27 cellular contexts compared by ENCODE assay signal in the genomic region with DNA sequence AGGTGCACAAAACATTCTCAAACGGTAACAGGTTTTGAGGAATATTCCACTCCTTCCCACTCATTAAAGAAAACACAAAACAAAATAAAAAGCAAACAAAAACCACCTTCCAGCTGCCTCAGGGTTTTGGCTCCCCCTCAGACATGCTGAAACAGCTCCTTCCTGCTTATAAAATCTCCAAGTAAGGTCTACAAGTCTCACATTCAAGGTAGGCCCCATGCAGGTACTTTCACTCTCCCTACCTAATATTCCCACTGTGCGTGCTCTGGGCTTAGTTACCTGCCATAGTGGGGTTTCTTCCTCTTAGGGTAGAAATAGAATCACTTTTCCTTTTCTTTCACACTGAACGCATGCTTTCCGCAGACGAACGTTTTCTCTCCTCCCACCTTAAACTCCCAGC.
DNase-seq lines count a peak whose midpoint lies in the region; ATAC-seq and TF ChIP-seq lines count a peak whose summit lies in the region.
"Had no signal": no experiment of that assay in that cellular context is flagged by ENCODE, and none has a peak within 500 bp of the region (broad histone marks: within the 10 kb centered on the region; RNA-seq: fewer than 3 reads in every experiment).

No MANE protein-coding gene starts in this region.

- H3K4me3 Mint-ChIP-seq in brain (peak overlapping the region in 1 of 5 experiments; percentile 32), type B pancreatic cell (peak overlapping the region; percentile 62)
- H3K4me3 Mint-ChIP-seq: CD8-positive, alpha-beta T cell; stimulated activated naive CD8-positive, alpha-beta T cell treated with anti-CD3 and anti-CD28 coated beads, Interleukin-15, amount 100 ng/mL, for 72 hours had no signal

- H3K27ac Mint-ChIP-seq in brain (peak overlapping the region in 3 of 5 experiments; percentile 5 to 81 (median 32)), type B pancreatic cell (peak overlapping the region; percentile 92)
- H3K27ac Mint-ChIP-seq: CD8-positive, alpha-beta T cell; HFFc6 had no signal

- peaks cover 17% of the 10 kb centered on the region for H3K79me2 ChIP-seq in mesendoderm (ENCODE audit: control insufficient read depth, insufficient read depth, low read length)

- peaks cover 17% of the 10 kb centered on the region for H3K79me1 ChIP-seq in mesendoderm (ENCODE audit: low read length)

- H3K9ac ChIP-seq in mesendoderm (ENCODE audit: low read length), result no peak overlapping the region
- H3K9ac ChIP-seq: KMS-11 had no signal

- intact Hi-C loops in heart left ventricle (cut with DNase I), result loop anchor here in 2 of 10 donors (10.0 kb wide), 1 partner anchor 52 kb away; no protein-coding TSS in a partner anchor

- H3K4ac ChIP-seq in mesendoderm (ENCODE audit: low read depth, low read length), result no peak overlapping the region

- H3K36me3 ChIP-seq in cardiac muscle cell (no peaks in the 10 kb centered on the region), heart left ventricle (no peaks in the 10 kb centered on the region), mesendoderm (ENCODE audit: control insufficient read depth, insufficient read depth, low read length) (no peaks in the 10 kb centered on the region)
- H3K36me3 ChIP-seq: Peyer's patch, SJSA1 had no signal

- WGBS in heart left ventricle, 4 donors, result 84 to 88% (median 87%) methylated on average over 6 of the region's 6 CpGs
- WGBS in mesendoderm (ENCODE audit: extremely low coverage, insufficient coverage, low lambda C conversion rate), result no CpG with 5 or more reads among the region's 6 CpGs

- H3K4me1 ChIP-seq in cardiac muscle cell (ENCODE audit: low read depth) (peaks cover 68% of the 10 kb centered on the region), heart left ventricle (peaks cover 3 to 75% (median 47%) of the 10 kb centered on the region in 12 donors), mesendoderm (ENCODE audit: control insufficient read depth, low read depth, low read length) (peaks cover 18% of the 10 kb centered on the region)

- H3K9me3 ChIP-seq in cardiac muscle cell (ENCODE audit: low read depth) (no peaks in the 10 kb centered on the region), heart left ventricle (no peaks in the 10 kb centered on the region)
- H3K9me3 ChIP-seq: Peyer's patch, SJSA1 had no signal

- no peak overlapping the region for H2BK5ac ChIP-seq in mesendoderm (ENCODE audit: low read length)

- H3K4me3 ChIP-seq in cardiac muscle cell (no peak overlapping the region), heart left ventricle (no peak overlapping the region), mesendoderm (ENCODE audit: low read length) (no peak overlapping the region)
- H3K4me3 ChIP-seq: Peyer's patch, SJSA1 had no signal

- TF ChIP-seq CTCF in cardiac muscle cell (IDR thresholded peaks at IDR 0.05; ENCODE audit: low read depth, low read length) (no peak), heart left ventricle (IDR thresholded peaks at IDR 0.05) (no peak), brain (conservative IDR thresholded peaks at IDR 0.05) (no peak), type B pancreatic cell (conservative IDR thresholded peaks at IDR 0.05) (no peak)

- H2BK15ac ChIP-seq in mesendoderm (replicated peaks; ENCODE audit: low read depth), result no peak overlapping the region

- H3K36me3 Mint-ChIP-seq in brain (no peaks in the 10 kb centered on the region), type B pancreatic cell (peaks cover 4% of the 10 kb centered on the region)
- H3K36me3 Mint-ChIP-seq: CD8-positive, alpha-beta T cell; naive B cell had no signal

- peak overlapping the region; percentile 90 for H3K18ac ChIP-seq in mesendoderm (ENCODE audit: low read length)

- peaks cover 65% of the 10 kb centered on the region for H3K4me1 Mint-ChIP-seq in brain
- H3K4me1 Mint-ChIP-seq in type B pancreatic cell (ENCODE audit: unreplicated experiment), result peaks cover 59% of the 10 kb centered on the region
- H3K4me1 Mint-ChIP-seq: naive B cell had no signal

- no peak overlapping the region for H4K8ac ChIP-seq in mesendoderm (ENCODE audit: low read depth, low read length)

- peak overlapping the region; percentile 17 for H4K5ac ChIP-seq in mesendoderm (ENCODE audit: low read length)

- H3K56ac ChIP-seq in mesendoderm (ENCODE audit: low read length), result no peak overlapping the region

- no peaks in the 10 kb centered on the region for H3K9me3 Mint-ChIP-seq in brain
- H3K9me3 Mint-ChIP-seq in type B pancreatic cell, result no peaks in the 10 kb centered on the region
- H3K9me3 Mint-ChIP-seq: CD8-positive, alpha-beta T cell; HFFc6; naive B cell; stimulated activated naive CD8-positive, alpha-beta T cell treated with anti-CD3 and anti-CD28 coated beads, Interleukin-15, amount 100 ng/mL, for 72 hours had no signal

- H3K23ac ChIP-seq in mesendoderm (ENCODE audit: low read length), result no peak overlapping the region

- ATAC-seq in heart left ventricle, result no peak
- no peak for ATAC-seq in HG02981 (IDR thresholded peaks at IDR 0.05; ENCODE audit: unreplicated experiment)
- no peak for ATAC-seq in HG03039 (IDR thresholded peaks at IDR 0.05; ENCODE audit: unreplicated experiment)
- ATAC-seq: CD8-positive, alpha-beta T cell; left cardiac atrium; stimulated activated naive CD8-positive, alpha-beta T cell treated with anti-CD3 and anti-CD28 coated beads, Interleukin-15, amount 100 ng/mL, for 72 hours had no signal

- no peak overlapping the region for H2BK120ac ChIP-seq in mesendoderm (ENCODE audit: low read depth, low read length)

- H3K27ac ChIP-seq in cardiac muscle cell (peak overlapping the region; percentile 95), heart left ventricle (peak overlapping the region in 2 of 12 donors; percentile 86), mesendoderm (ENCODE audit: low read depth, low read length) (no peak overlapping the region)
- H3K27ac ChIP-seq: KMS-11, SJSA1 had no signal

- H3K4me2 ChIP-seq in mesendoderm (ENCODE audit: low read length), result no peak overlapping the region
- H3K4me2 ChIP-seq: KMS-11 had no signal

- DNase-seq in cardiac muscle cell (ENCODE audit: low read depth in 1 of 2, low spot score in 1 of 2) (no peak), heart left ventricle (no peak), mesendoderm (no peak), type B pancreatic cell (ENCODE audit: extremely low spot score, unreplicated experiment) (no peak), NCI-H748 treated with DMSO at 0.1 percent for 48 hours (lab: John Stamatoyannopoulos, UW) (no peak)
- DNase-seq: activated CD4-positive, alpha-beta T cell treated with anti-CD3 and anti-CD28 coated beads for 1 hour; activated naive CD4-positive, alpha-beta T cell; activated T-cell treated with anti-CD3 and anti-CD28 coated beads, Interleukin-2, amount 50 U/mL, for 1 hour; amniotic stem cell; CD8-positive, alpha-beta T cell; cortex of kidney; DMS153; HFFc6; left cardiac atrium; mesenchymal stem cell; MV-4-11; naive B cell; NCI-H510A; Peyer's patch; stimulated activated CD4-positive, alpha-beta T cell treated with anti-CD3 and anti-CD28 coated beads, Interleukin-15, amount 100 ng/mL, for 24 hours; stimulated activated naive CD8-positive, alpha-beta T cell treated with anti-CD3 and anti-CD28 coated beads, Interleukin-15, amount 100 ng/mL, for 72 hours; trophoblast cell had no signal

- H2AK5ac ChIP-seq in mesendoderm (ENCODE audit: low read length), result no peak overlapping the region

- no peak for TF ChIP-seq POLR2A in heart left ventricle (IDR thresholded peaks at IDR 0.05)

- H3K27me3 Mint-ChIP-seq in brain (no peaks in the 10 kb centered on the region), type B pancreatic cell (no peaks in the 10 kb centered on the region)
- H3K27me3 Mint-ChIP-seq: stimulated activated naive CD8-positive, alpha-beta T cell treated with anti-CD3 and anti-CD28 coated beads, Interleukin-15, amount 100 ng/mL, for 72 hours had no signal

- no peaks in the 10 kb centered on the region for H3K27me3 ChIP-seq in cardiac muscle cell
- no peaks in the 10 kb centered on the region for H3K27me3 ChIP-seq in heart left ventricle
- H3K27me3 ChIP-seq in mesendoderm (ENCODE audit: insufficient read depth, low read length, poor library complexity), result no peaks in the 10 kb centered on the region
- H3K27me3 ChIP-seq: Peyer's patch, SJSA1 had no signal
